ENCODE assay signal across 17 cellular contexts in the genomic region with DNA sequence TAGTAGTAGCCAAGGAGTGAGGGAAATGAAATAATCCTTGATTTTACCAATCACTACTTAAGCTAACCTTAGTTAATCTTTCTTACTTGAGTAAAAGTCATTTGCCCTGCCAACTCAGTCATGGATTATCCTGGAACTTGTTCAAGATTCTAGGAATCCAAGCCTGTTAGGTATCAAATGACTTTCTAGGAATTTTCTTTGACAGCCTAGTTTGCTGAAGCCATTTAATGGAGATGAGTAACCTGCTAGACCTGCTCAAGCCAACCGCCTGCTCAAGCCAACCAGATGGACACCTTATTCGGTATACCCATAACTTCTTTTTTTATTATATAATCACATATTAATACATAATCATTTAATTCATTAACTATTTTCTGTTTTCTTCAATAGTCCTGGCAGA.
DNase-seq lines count a peak whose midpoint lies in the region; ATAC-seq and TF ChIP-seq lines count a peak whose summit lies in the region.
"Had no signal": no experiment of that assay in that cellular context is flagged by ENCODE, and none has a peak within 500 bp of the region (broad histone marks: within the 10 kb centered on the region; RNA-seq: fewer than 3 reads in every experiment).

No MANE protein-coding gene starts in this region.

- ATAC-seq in left ventricle myocardium superior = no peak

- TF ChIP-seq POLR2A in erythroblast (IDR thresholded peaks at IDR 0.05; ENCODE audit: low read length) = no peak

- no peak overlapping the region for H3K4me3 ChIP-seq in epithelial cell of esophagus (ENCODE audit: low read length)
- H3K4me3 ChIP-seq: BLaER1 treated with 17β-estradiol and CSF1 and Interleukin-3, amounts not matched to agents 10 nM and 100 nM had no signal

- intact Hi-C loops in left ventricle myocardium superior (cut with micrococcal nuclease) = no loop called here

- DNase-seq in Daoy (ENCODE audit: low read depth) = peak; percentile 0
- DNase-seq in M059J (ENCODE audit: low read depth) = peak; percentile 0
- peak; percentile 19 for DNase-seq in epithelial cell of esophagus (ENCODE audit: low read depth)
- peak; percentile 0 for DNase-seq in fibroblast of peridontal ligament (ENCODE audit: extremely low read depth)
- no peak for DNase-seq in amniotic stem cell (lab: John Stamatoyannopoulos, UW)
- no peak for DNase-seq in T1000 (lab: John Stamatoyannopoulos, UW)
- DNase-seq in left ventricle myocardium superior = no peak
- no peak for DNase-seq in erythroblast (lab: John Stamatoyannopoulos, UW)
- DNase-seq: ACHN; Calu3; CD4-positive, CD25-positive, alpha-beta regulatory T cell; DMS153; DMS79 treated with DMSO at 0.1 percent for 48 hours; GDM1; GOT3; H9 had no signal

- TF ChIP-seq CTCF in epithelial cell of esophagus (IDR thresholded peaks at IDR 0.05; ENCODE audit: insufficient read depth, low read depth, low read length, missing control alignments) = no peak

Comparison
In these comparisons a context has a peak if more than half of its experiments do, and no peak if none do; other contexts are left out.
1. DNase-seq: peak in Daoy (single experiment), M059J (single experiment), epithelial cell of esophagus (single experiment) and fibroblast of peridontal ligament (single experiment); none in amniotic stem cell (single experiment), T1000 (single experiment), left ventricle myocardium superior (single experiment) and erythroblast (0 of 2).